28 cellular contexts compared by ENCODE assay signal in the genomic region with DNA sequence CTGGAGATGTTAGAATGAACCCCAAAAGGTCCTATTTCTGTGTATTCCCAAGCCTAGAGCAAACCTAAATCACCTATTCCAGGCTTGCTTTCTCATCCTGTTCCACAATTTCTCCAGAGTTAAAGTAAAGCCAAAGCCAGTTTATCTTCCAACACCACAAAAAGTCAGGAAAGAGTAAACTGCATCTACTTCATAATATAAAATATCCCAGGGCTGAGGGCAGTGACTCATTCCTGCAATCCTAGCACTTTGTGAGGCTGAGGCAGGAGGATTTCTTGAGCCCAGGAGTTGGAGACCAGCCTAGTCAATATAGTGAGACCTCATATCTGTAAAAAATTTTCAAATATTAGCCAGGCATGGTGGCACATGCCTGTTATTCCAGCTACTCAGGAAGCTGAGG.
"Had no signal": no experiment of that assay in that cellular context is flagged by ENCODE, and none has a peak within 500 bp of the region (broad histone marks: within the 10 kb centered on the region; RNA-seq: fewer than 3 reads in every experiment).

No MANE protein-coding gene starts in this region.

- H3K27me3 ChIP-seq: cardiac muscle cell, sigmoid colon, upper lobe of left lung, vagina had no signal

- H2AFZ ChIP-seq: parathyroid adenoma had no signal

- H3K27ac ChIP-seq: cardiac muscle cell, gastroesophageal sphincter, parathyroid adenoma, psoas muscle, sigmoid colon, upper lobe of left lung, vagina had no signal

- H3K4me3 ChIP-seq: cardiac muscle cell, gastroesophageal sphincter, psoas muscle, sigmoid colon, upper lobe of left lung, vagina had no signal

- H3K9me3 ChIP-seq: psoas muscle, sigmoid colon, upper lobe of left lung, vagina had no signal

- H3K36me3 ChIP-seq: cardiac muscle cell, gastroesophageal sphincter, sigmoid colon, upper lobe of left lung, vagina had no signal

- H3K79me2 ChIP-seq: parathyroid adenoma had no signal

- H3K4me1 ChIP-seq: gastroesophageal sphincter, parathyroid adenoma, psoas muscle, vagina had no signal

- DNase-seq: activated B cell treated with CpG ODN at 0.5 μM for 24 hours; activated CD8-positive, alpha-beta memory T cell treated with anti-CD3 and anti-CD28 coated beads, Interleukin-2, amount 10 ng/mL, durations not matched to agents 7 days and 5 days; activated CD8-positive, alpha-beta T cell treated with anti-CD3 and anti-CD28 coated beads, Interleukin-2, amount 10 ng/mL, durations not matched to agents 7 days and 5 days; activated naive CD4-positive, alpha-beta T cell; activated T-cell treated with anti-CD3 and anti-CD28 coated beads, Interleukin-2, amount 50 U/mL, for 72 hours; anterior cingulate cortex; cortex of kidney; effector memory CD8-positive, alpha-beta T cell; erythroblast; hippocampal formation; left cardiac atrium; left ventricle myocardium superior; naive thymus-derived CD4-positive, alpha-beta T cell; psoas muscle; sigmoid colon; small intestine; stimulated activated CD4-positive, alpha-beta T cell treated with anti-CD3 and anti-CD28 coated beads, Interleukin-1b, Interleukin-23, amount 100 ng/mL, for 48 hours; stimulated activated CD4-positive, alpha-beta T cell treated with anti-CD3 and anti-CD28 coated beads, Interleukin-4, amount 100 ng/mL, for 4 hours; stimulated activated CD8-positive, alpha-beta memory T cell treated with anti-CD3 and anti-CD28 coated beads, Interleukin-4, amount 100 ng/mL, for 48 hours; stimulated activated naive CD8-positive, alpha-beta T cell treated with anti-CD3 and anti-CD28 coated beads, Interleukin-15, amount 100 ng/mL, for 72 hours; substantia nigra; upper lobe of left lung had no signal

- ATAC-seq: activated CD8-positive, alpha-beta memory T cell treated with anti-CD3 and anti-CD28 coated beads, Interleukin-2, amount 10 ng/mL, durations not matched to agents 7 days and 5 days; activated CD8-positive, alpha-beta T cell treated with anti-CD3 and anti-CD28 coated beads, Interleukin-2, amount 10 ng/mL, durations not matched to agents 7 days and 5 days; activated naive CD4-positive, alpha-beta T cell treated with anti-CD3 and anti-CD28 coated beads, Interleukin-2, amount 50 U/mL, for 72 hours; activated T-cell treated with anti-CD3 and anti-CD28 coated beads, Interleukin-2, amount 50 U/mL, for 72 hours; effector memory CD8-positive, alpha-beta T cell; gastroesophageal sphincter; left cardiac atrium; left ventricle myocardium superior; naive thymus-derived CD4-positive, alpha-beta T cell; psoas muscle; stimulated activated memory B cell treated with anti-CD40 and anti-IgM and Interleukin-4, amounts not matched to agents 10 μg/mL and 1 μg/mL and 100 μg/mL, for 72 hours; stimulated activated naive CD8-positive, alpha-beta T cell treated with anti-CD3 and anti-CD28 coated beads, Interleukin-15, amount 100 ng/mL, for 72 hours had no signal

- H3K9ac ChIP-seq: parathyroid adenoma had no signal
